Comparison of ENCODE assay signal across 13 cellular contexts in the genomic region with DNA sequence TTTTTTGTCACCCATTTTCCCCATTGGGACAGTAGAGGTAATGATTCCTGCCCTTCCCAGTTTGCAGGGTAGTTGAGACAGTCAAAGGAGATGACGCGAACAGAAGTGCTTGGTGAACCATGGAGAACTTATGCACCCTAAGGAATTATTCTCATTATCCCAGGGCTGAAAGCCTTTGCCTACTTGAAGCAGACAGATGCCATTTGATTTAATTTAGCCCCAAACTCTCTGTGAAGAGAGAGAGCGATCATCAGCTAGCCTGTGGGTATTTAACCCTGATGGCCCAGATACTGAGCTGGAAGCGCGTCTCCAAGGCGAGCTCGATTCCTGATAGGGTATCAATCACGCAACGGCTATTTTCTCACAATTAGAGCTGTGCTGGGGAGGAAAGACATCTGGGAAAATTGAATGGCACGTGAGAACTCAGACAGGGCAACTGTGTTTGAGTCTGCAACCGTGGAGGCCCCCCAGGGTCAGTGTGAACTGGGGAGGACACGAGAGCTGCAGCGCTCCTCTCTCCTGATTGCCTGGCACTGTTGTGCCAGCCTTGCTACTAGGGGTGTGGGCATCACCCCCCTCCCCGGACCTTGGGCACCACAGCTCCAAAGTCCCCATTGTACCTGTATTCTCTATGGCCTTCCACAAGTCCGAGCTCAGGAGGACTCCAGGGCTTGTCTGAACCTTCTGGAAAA.
A peak's percentile ranks its signal among the peaks of the same experiment; 100 is the strongest.
DNase-seq lines count a peak whose midpoint lies in the region; TF ChIP-seq lines count a peak whose summit lies in the region.
"Had no signal": no experiment of that assay in that cellular context is flagged by ENCODE, and none has a peak within 500 bp of the region (broad histone marks: within the 10 kb centered on the region; RNA-seq: fewer than 3 reads in every experiment).

No MANE protein-coding gene starts in this region.

- H3K14ac ChIP-seq in neuronal stem cell (ENCODE audit: low read length): peak overlapping the region; percentile 66

- H3K4me2 ChIP-seq in neuronal stem cell (ENCODE audit: insufficient read depth, low read length, poor library complexity, severe bottlenecking): no peak overlapping the region

- no peak overlapping the region for H2BK12ac ChIP-seq in neuronal stem cell (ENCODE audit: low read length)

- no peak overlapping the region for H3K23ac ChIP-seq in neuronal stem cell (ENCODE audit: low read depth, low read length, poor library complexity)

- WGBS in neuronal stem cell (ENCODE audit: extremely low coverage in 2 of 2, insufficient read length in 2 of 2, insufficient replicate concordance in 1 of 2), 2 donors: no CpG with 5 or more reads among the region's 15 CpGs

- H3K4me1 ChIP-seq in neuronal stem cell (ENCODE audit: control insufficient read depth in 2 of 2, insufficient read depth in 1 of 2, low read depth in 1 of 2, low read length in 2 of 2): peaks cover 0 to 2% of the 10 kb centered on the region in 2 donors

- no peak overlapping the region for H2BK120ac ChIP-seq in neuronal stem cell (ENCODE audit: low read depth, low read length)

- H4K91ac ChIP-seq in neuronal stem cell (ENCODE audit: low read depth, low read length, poor library complexity): no peak overlapping the region

- no peaks in the 10 kb centered on the region for H3K27me3 ChIP-seq in WERI-Rb-1 (ENCODE audit: insufficient read depth, low read depth, severe bottlenecking)
- no peaks in the 10 kb centered on the region for H3K27me3 ChIP-seq in neuronal stem cell (ENCODE audit: control insufficient read depth in 3 of 3, insufficient read depth in 3 of 3, low read depth in 1 of 3, low read length in 3 of 3)

- H3K27ac ChIP-seq in WERI-Rb-1 (no peak overlapping the region), neuronal stem cell (replicated peaks; ENCODE audit: low read length) (no peak overlapping the region)
- H3K27ac ChIP-seq: 22Rv1, GM23248, HL-60 had no signal

- TF ChIP-seq CTCF in WERI-Rb-1 (IDR thresholded peaks at IDR 0.05; ENCODE audit: low read depth, low read length): no peak

- H3K4me3 ChIP-seq in WERI-Rb-1 (ENCODE audit: low read depth, low read length) (no peak overlapping the region), neuronal stem cell (ENCODE audit: low read length in 2 of 2) (no peak overlapping the region)
- H3K4me3 ChIP-seq: GM23248 had no signal

- H3K36me3 ChIP-seq in WERI-Rb-1 (no peaks in the 10 kb centered on the region), neuronal stem cell (replicated peaks in 1 of 2; ENCODE audit: control insufficient read depth in 2 of 2, insufficient read depth in 2 of 2, low read length in 2 of 2) (no peaks in the 10 kb centered on the region)

- H2AK5ac ChIP-seq in neuronal stem cell (ENCODE audit: low read depth, low read length): no peak overlapping the region

- peak; percentile 13 for DNase-seq in activated CD4-positive, CD25-positive, alpha-beta regulatory T cell treated with anti-CD3 and anti-CD28 coated beads, Interleukin-2, amount 50 U/mL, for 72 hours
- DNase-seq in activated CD4-positive, CD25-positive, alpha-beta regulatory T cell (lab: John Stamatoyannopoulos, UW): no peak
- DNase-seq in WERI-Rb-1 (peak; percentile 32), neuronal stem cell (ENCODE audit: low spot score) (no peak), erythroblast (lab: John Stamatoyannopoulos, UW) (no peak), COR-L47 (lab: John Stamatoyannopoulos, UW) (no peak), NCI-H748 (lab: John Stamatoyannopoulos, UW; ENCODE audit: unreplicated experiment) (no peak)
- DNase-seq: CD8-positive, alpha-beta memory T cell; DMS53; GF-D8; GM23248 had no signal

- H3K9ac ChIP-seq in neuronal stem cell (ENCODE audit: low read depth, low read length, poor library complexity): no peak overlapping the region
- H3K9ac ChIP-seq: GM23248 had no signal

- no peak overlapping the region for H3K18ac ChIP-seq in neuronal stem cell (ENCODE audit: low read length)

- no peaks in the 10 kb centered on the region for H3K79me1 ChIP-seq in neuronal stem cell (ENCODE audit: low read depth, low read length)

- H2AFZ ChIP-seq in neuronal stem cell (ENCODE audit: low read length): no peak overlapping the region
- H2AFZ ChIP-seq: GM23248 had no signal

- H2BK15ac ChIP-seq in neuronal stem cell (ENCODE audit: low read length): no peak overlapping the region

- no peak overlapping the region for H3K4ac ChIP-seq in neuronal stem cell (ENCODE audit: low read length)

- H4K8ac ChIP-seq in neuronal stem cell (ENCODE audit: low read depth, low read length): no peak overlapping the region

- H3K9me3 ChIP-seq in WERI-Rb-1 (ENCODE audit: severe bottlenecking) (no peaks in the 10 kb centered on the region), neuronal stem cell (replicated peaks in 1 of 2; ENCODE audit: control insufficient read depth in 2 of 2, insufficient read depth in 1 of 2, low read depth in 1 of 2, low read length in 2 of 2) (peaks cover 0 to 2% of the 10 kb centered on the region in 2 donors)

- no peak for TF ChIP-seq POLR2A in erythroblast (IDR thresholded peaks at IDR 0.05; ENCODE audit: low read length)

- no peak overlapping the region for H2BK5ac ChIP-seq in neuronal stem cell (ENCODE audit: low read length)

Comparison
In these comparisons a context has a peak if more than half of its experiments do, and no peak if none do; other contexts are left out.
1. DNase-seq: peak in activated CD4-positive, CD25-positive, alpha-beta regulatory T cell treated with anti-CD3 and anti-CD28 coated beads, Interleukin-2, amount 50 U/mL, for 72 hours (single experiment) and WERI-Rb-1 (single experiment); none in activated CD4-positive, CD25-positive, alpha-beta regulatory T cell (0 of 4), neuronal stem cell (single experiment), erythroblast (0 of 2), COR-L47 (single experiment) and NCI-H748 (single experiment).